ENCODE assay signal across 32 cellular contexts in the genomic region with DNA sequence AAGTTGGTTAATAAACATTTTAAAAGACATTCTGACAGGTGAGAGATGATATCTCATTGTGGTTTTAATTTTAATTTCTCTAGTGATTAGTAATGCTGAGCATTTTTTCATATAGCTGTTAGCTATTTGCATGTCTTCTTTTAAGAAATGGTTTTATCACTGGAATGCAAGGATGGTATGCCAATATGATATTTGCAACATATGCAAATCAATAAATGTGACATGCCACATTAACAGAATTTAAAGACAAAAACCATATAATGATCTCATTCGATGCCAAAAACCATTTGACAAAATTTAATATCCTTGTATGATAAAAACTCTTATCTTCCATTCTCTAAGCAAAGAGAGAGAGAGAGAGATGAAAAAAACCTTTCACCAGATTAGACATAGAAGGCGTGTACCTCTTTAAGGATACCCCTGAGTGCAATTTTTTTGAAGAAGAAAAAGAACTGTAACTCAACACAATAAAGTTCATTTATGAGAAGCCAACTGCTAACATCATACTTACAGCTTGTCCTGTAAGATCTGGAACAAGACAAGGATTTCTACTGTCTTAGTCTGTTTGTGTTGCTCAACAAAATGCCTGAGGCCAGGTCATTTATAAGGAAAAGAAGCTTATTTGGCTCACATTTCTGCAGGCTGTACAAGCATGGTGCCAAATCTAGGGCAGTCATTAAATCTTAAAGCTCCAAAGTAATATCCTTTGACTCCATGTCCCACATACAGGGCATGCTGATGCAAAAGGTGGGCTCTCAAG. TPM values are rescaled to one million over a fixed set of nuclear protein-coding genes. Genes with fewer than 3 reads are reported as not detected.
"Had no signal": no experiment of that assay in that cellular context is flagged by ENCODE, and none has a peak within 500 bp of the region (broad histone marks: within the 10 kb centered on the region; RNA-seq: fewer than 3 reads in every experiment).

No MANE protein-coding gene starts in this region.

- H3K4me1 ChIP-seq: adrenal gland, colonic mucosa, gastrocnemius medialis, heart left ventricle had no signal

- H3K27ac ChIP-seq: adrenal gland, breast epithelium, cardiac muscle cell, colonic mucosa, epithelial cell of prostate, esophagus squamous epithelium, gastrocnemius medialis, heart left ventricle, WERI-Rb-1 had no signal

- ATAC-seq: activated CD4-positive, CD25-positive, alpha-beta regulatory T cell treated with anti-CD3 and anti-CD28 coated beads, Interleukin-2, amount 50 U/mL, for 24 hours; activated CD8-positive, alpha-beta T cell treated with anti-CD3 and anti-CD28 coated beads for 36 hours; activated naive CD8-positive, alpha-beta T cell treated with anti-CD3 and anti-CD28 coated beads, Interleukin-2, amount 50 U/mL, for 24 hours; activated T-cell treated with anti-CD3 and anti-CD28 coated beads, Interleukin-2, amount 50 U/mL, for 4 hours; activated T-helper 17 cell treated with anti-CD3 and anti-CD28 coated beads, Interleukin-2, amount 50 U/mL, for 72 hours; gastrocnemius medialis; heart left ventricle; T-helper 17 cell had no signal

- DNase-seq: activated B cell treated with CpG ODN at 0.5 μM for 24 hours; activated CD4-positive, alpha-beta T cell treated with anti-CD3 and anti-CD28 coated beads for 48 hours; activated CD4-positive, alpha-beta T cell treated with anti-CD3 and anti-CD28 coated beads, Interleukin-2, amount 50 U/mL, for 1 hour; activated CD4-positive, alpha-beta T cell treated with anti-CD3 and anti-CD28 coated beads, Interleukin-2, amount 50 U/mL, for 48 hours; activated CD8-positive, alpha-beta memory T cell treated with anti-CD3 and anti-CD28 coated beads for 24 hours; activated CD8-positive, alpha-beta T cell treated with anti-CD3 and anti-CD28 coated beads for 36 hours; activated effector memory CD4-positive, alpha-beta T cell treated with Interleukin-2 at 50 U/mL for 16 hours; activated naive CD4-positive, alpha-beta T cell treated with anti-CD3 and anti-CD28 coated beads for 36 hours; activated naive CD8-positive, alpha-beta T cell treated with anti-CD3 and anti-CD28 coated beads for 36 hours; activated naive CD8-positive, alpha-beta T cell treated with anti-CD3 and anti-CD28 coated beads, Interleukin-2, amount 50 U/mL, for 24 hours; activated T-cell treated with anti-CD3 and anti-CD28 coated beads, Interleukin-2, amount 50 U/mL, for 4 hours; adrenal gland; amygdala; aorta; central memory CD4-positive, alpha-beta T cell; cerebellar nuclear complex; colonic mucosa; effector CD8-positive, alpha-beta T cell; esophagus squamous epithelium; gastrocnemius medialis; glutamatergic neuron; heart left ventricle; T-helper 17 cell; T1000; WERI-Rb-1 had no signal

- H3K9me3 ChIP-seq: colonic mucosa, gastrocnemius medialis had no signal

- H3K27me3 ChIP-seq: adrenal gland, breast epithelium, cardiac muscle cell, colonic mucosa, esophagus squamous epithelium, gastrocnemius medialis, heart left ventricle had no signal

- H3K4me3 ChIP-seq: adrenal gland, breast epithelium, cardiac muscle cell, colonic mucosa, esophagus squamous epithelium, gastrocnemius medialis, heart left ventricle had no signal

- H3K36me3 ChIP-seq: adrenal gland, breast epithelium, cardiac muscle cell, colonic mucosa, esophagus squamous epithelium, gastrocnemius medialis, heart left ventricle, WERI-Rb-1 had no signal

RNA-seq across cellular contexts. Expression of gene TUBB8, which starts 46.4 kb away (rescaled TPM):
- total RNA-seq: activated B cell treated with CpG ODN at 0.5 μM for 24 hours; activated CD8-positive, alpha-beta T cell treated with anti-CD3 and anti-CD28 coated beads for 36 hours; activated naive CD4-positive, alpha-beta T cell treated with anti-CD3 and anti-CD28 coated beads for 36 hours; activated naive CD8-positive, alpha-beta T cell treated with anti-CD3 and anti-CD28 coated beads for 36 hours; activated T-cell treated with anti-CD3 and anti-CD28 coated beads, Interleukin-2, amount 50 U/mL, for 4 hours; activated T-helper 17 cell treated with anti-CD3 and anti-CD28 coated beads, Interleukin-2, amount 50 U/mL, for 72 hours; aorta; colonic mucosa; dermis microvascular lymphatic vessel endothelial cell; endothelial cell of umbilical vein; esophagus squamous epithelium; gastrocnemius medialis; heart left ventricle; T-helper 17 cell had no signal
- polyA plus RNA-seq: aorta, cardiac muscle cell had no signal
